ENCODE assay signal across 24 cellular contexts in genomic region chr1:194919146-194919545, GRCh38.
"Had no signal": no experiment of that assay in that cellular context is flagged by ENCODE, and none has a peak within 500 bp of the region (broad histone marks: within the 10 kb centered on the region; RNA-seq: fewer than 3 reads in every experiment).

No MANE protein-coding gene starts in this region.

- H3K27ac ChIP-seq: left ventricle myocardium inferior, ovary, right atrium auricular region, right lobe of liver, stomach, testis, thyroid gland, transverse colon, upper lobe of left lung, vagina had no signal

- ATAC-seq: mucosa of descending colon; naive thymus-derived CD4-positive, alpha-beta T cell; natural killer cell treated with Interleukin-12 subunit alpha and Interleukin-12 subunit beta and Interleukin-15 and Interleukin-18, amount 100 ng/mL, for 72 hours; right lobe of liver; stimulated activated naive B cell treated with anti-CD40 and anti-IgM and Interleukin-4, amounts not matched to agents 10 μg/mL and 1 μg/mL and 100 μg/mL, for 72 hours; stimulated activated naive CD8-positive, alpha-beta T cell treated with anti-CD3 and anti-CD28 coated beads, Interleukin-15, Interleukin-2, amounts not matched to agents 100 U/mL and 50 U/mL, for 24 hours had no signal

- H3K4me3 Mint-ChIP-seq: naive thymus-derived CD4-positive, alpha-beta T cell; natural killer cell treated with Interleukin-12 subunit alpha and Interleukin-12 subunit beta and Interleukin-15 and Interleukin-18, amount 100 ng/mL, for 72 hours; stimulated activated naive B cell treated with anti-CD40 and anti-IgM and Interleukin-4, amounts not matched to agents 10 μg/mL and 1 μg/mL and 100 μg/mL, for 72 hours had no signal

- H3K9me3 ChIP-seq: left ventricle myocardium inferior, mucosa of descending colon, ovary, right atrium auricular region, right lobe of liver, testis, thyroid gland, transverse colon, upper lobe of left lung, vagina had no signal

- H3K36me3 ChIP-seq: left ventricle myocardium inferior, ovary, right atrium auricular region, right lobe of liver, stomach, thyroid gland, transverse colon, upper lobe of left lung, vagina had no signal

- H3K27ac Mint-ChIP-seq: naive thymus-derived CD4-positive, alpha-beta T cell; natural killer cell treated with Interleukin-12 subunit alpha and Interleukin-12 subunit beta and Interleukin-15 and Interleukin-18, amount 100 ng/mL, for 72 hours; progenitor cell of endocrine pancreas; stimulated activated naive B cell treated with anti-CD40 and anti-IgM and Interleukin-4, amounts not matched to agents 10 μg/mL and 1 μg/mL and 100 μg/mL, for 72 hours had no signal

- DNase-seq: hypothalamus; islet precursor cell; left ventricle myocardium inferior; midbrain; mucosa of descending colon; naive thymus-derived CD4-positive, alpha-beta T cell; ovary; right lobe of liver; stimulated activated CD4-positive, alpha-beta T cell treated with anti-CD3 and anti-CD28 coated beads, Interleukin-12 subunit alpha, Interleukin-12 subunit beta, amount 100 ng/mL, for 4 hours; stimulated activated CD4-positive, alpha-beta T cell treated with anti-CD3 and anti-CD28 coated beads, Interleukin-15, amount 100 ng/mL, for 24 hours; stimulated activated CD4-positive, alpha-beta T cell treated with anti-CD3 and anti-CD28 coated beads, Interleukin-2, amount 100 ng/mL, for 24 hours; stimulated activated CD4-positive, alpha-beta T cell treated with anti-CD3 and anti-CD28 coated beads, Interleukin-4, amount 100 ng/mL, for 1 hour; stimulated activated naive B cell treated with anti-CD40 and anti-IgM and Interleukin-4, amounts not matched to agents 10 μg/mL and 1 μg/mL and 100 μg/mL, for 72 hours; stimulated activated naive CD8-positive, alpha-beta T cell treated with anti-CD3 and anti-CD28 coated beads, Interleukin-15, Interleukin-2, amounts not matched to agents 100 U/mL and 50 U/mL, for 24 hours; stomach; testis; thyroid gland; transverse colon; upper lobe of left lung had no signal

- H3K27me3 ChIP-seq: ovary, right atrium auricular region, right lobe of liver, stomach, testis, thyroid gland, transverse colon, upper lobe of left lung, vagina had no signal

- H3K4me3 ChIP-seq: left ventricle myocardium inferior, lung, mucosa of descending colon, ovary, right atrium auricular region, right lobe of liver, stomach, testis, thyroid gland, transverse colon, upper lobe of left lung, vagina had no signal

- H3K9me3 Mint-ChIP-seq: stimulated activated naive B cell treated with anti-CD40 and anti-IgM and Interleukin-4, amounts not matched to agents 10 μg/mL and 1 μg/mL and 100 μg/mL, for 72 hours had no signal

- H3K4me1 ChIP-seq: left ventricle myocardium inferior, right atrium auricular region, right lobe of liver, stomach, testis, thyroid gland, transverse colon, upper lobe of left lung, vagina had no signal

- H3K27me3 Mint-ChIP-seq: naive thymus-derived CD4-positive, alpha-beta T cell; natural killer cell treated with Interleukin-12 subunit alpha and Interleukin-12 subunit beta and Interleukin-15 and Interleukin-18, amount 100 ng/mL, for 72 hours; progenitor cell of endocrine pancreas; stimulated activated naive B cell treated with anti-CD40 and anti-IgM and Interleukin-4, amounts not matched to agents 10 μg/mL and 1 μg/mL and 100 μg/mL, for 72 hours had no signal

- H3K4me1 Mint-ChIP-seq: naive thymus-derived CD4-positive, alpha-beta T cell; stimulated activated naive B cell treated with anti-CD40 and anti-IgM and Interleukin-4, amounts not matched to agents 10 μg/mL and 1 μg/mL and 100 μg/mL, for 72 hours had no signal

- H3K36me3 Mint-ChIP-seq: naive thymus-derived CD4-positive, alpha-beta T cell; natural killer cell treated with Interleukin-12 subunit alpha and Interleukin-12 subunit beta and Interleukin-15 and Interleukin-18, amount 100 ng/mL, for 72 hours; stimulated activated naive B cell treated with anti-CD40 and anti-IgM and Interleukin-4, amounts not matched to agents 10 μg/mL and 1 μg/mL and 100 μg/mL, for 72 hours had no signal
